In genomic region chr13:50843256-50844043, GRCh38 we compare ENCODE assay signal across 10 cellular contexts. TPM values are rescaled to one million over a fixed set of nuclear protein-coding genes. Genes with fewer than 3 reads are reported as not detected.
DNase-seq lines count a peak whose midpoint lies in the region; ATAC-seq and TF ChIP-seq lines count a peak whose summit lies in the region.
"Had no signal": no experiment of that assay in that cellular context is flagged by ENCODE, and none has a peak within 500 bp of the region (broad histone marks: within the 10 kb centered on the region; RNA-seq: fewer than 3 reads in every experiment).

Gene DLEU7 (minus strand): TSS chr13:50843692. CDS start chr13:50843646, 46 bp downstream.

- peaks cover 0 to 1% (median 0%) of the 10 kb centered on the region in 7 donors for H3K9me3 Mint-ChIP-seq in naive B cell

- peaks cover 7% of the 10 kb centered on the region for H3K36me3 Mint-ChIP-seq in T-helper 17 cell (ENCODE audit: low read depth)
- H3K36me3 Mint-ChIP-seq in naive B cell: peaks cover 0 to 4% of the 10 kb centered on the region in 2 donors

- peaks cover 66% of the 10 kb centered on the region for H3K27me3 ChIP-seq in foreskin keratinocyte
- peaks cover 18% of the 10 kb centered on the region for H3K27me3 ChIP-seq in gastroesophageal sphincter

- no peak within 1 kb of the TSS for H3K27ac Mint-ChIP-seq in T-helper 17 cell
- peak within 1 kb of the TSS in 1 of 6 donors; percentile 67 for H3K27ac Mint-ChIP-seq in naive B cell

- H3K4me1 Mint-ChIP-seq in T-helper 17 cell (peaks cover 10% of the 10 kb centered on the region), naive B cell (peaks cover 29 to 38% (median 31%) of the 10 kb centered on the region in 3 donors)

- TF ChIP-seq CTCF in foreskin keratinocyte (conservative IDR thresholded peaks at IDR 0.05) (no peak), gastroesophageal sphincter (IDR thresholded peaks at IDR 0.05) (no peak)

- no peak for TF ChIP-seq EP300 in gastroesophageal sphincter (IDR thresholded peaks at IDR 0.05)

- H3K27me3 Mint-ChIP-seq in T-helper 17 cell (peaks cover 41% of the 10 kb centered on the region), naive B cell (peaks cover 0 to 13% (median 9%) of the 10 kb centered on the region in 3 donors)

- no peaks in the 10 kb centered on the region for H3K9me3 ChIP-seq in T-helper 17 cell (ENCODE audit: control insufficient read depth, low read length, poor library complexity, severe bottlenecking)
- no peaks in the 10 kb centered on the region for H3K9me3 ChIP-seq in gastroesophageal sphincter
- H3K9me3 ChIP-seq: right lobe of liver, tibial artery had no signal

- H3K4me1 ChIP-seq in foreskin keratinocyte: no peaks in the 10 kb centered on the region
- H3K4me1 ChIP-seq in gastroesophageal sphincter: peaks cover 0 to 57% (median 9%) of the 10 kb centered on the region in 3 donors

- WGBS in gastroesophageal sphincter (ENCODE audit: low coverage in 1 of 2), 2 donors: 20 to 100% methylated on average over 2 to 4 of the region's 78 CpGs

- H3K4me3 ChIP-seq in gastroesophageal sphincter: peak within 1 kb of the TSS in 1 of 2 donors; percentile 47

- no peak for DNase-seq in T-helper 17 cell
- DNase-seq in foreskin keratinocyte: no peak
- peak; percentile 9 for DNase-seq in naive B cell
- DNase-seq in pons (ENCODE audit: low spot score): no peak
- DNase-seq: NCI-H187, tibial artery had no signal

- H3K27ac ChIP-seq in foreskin keratinocyte: no peak within 1 kb of the TSS
- H3K27ac ChIP-seq in temporal lobe (ENCODE audit: low read depth, low read length): peak within 1 kb of the TSS; percentile 13
- no peak within 1 kb of the TSS for H3K27ac ChIP-seq in gastroesophageal sphincter
- H3K27ac ChIP-seq: right lobe of liver, tibial artery had no signal

- TF ChIP-seq POLR2A in gastroesophageal sphincter (IDR thresholded peaks at IDR 0.05): no peak

- ATAC-seq in T-helper 17 cell (no peak), foreskin keratinocyte (peak; percentile 35), naive B cell (ENCODE audit: low read depth in 2 of 2) (peak; percentile 40 to 70), gastroesophageal sphincter (no peak), HG02571 (IDR thresholded peaks at IDR 0.05; ENCODE audit: unreplicated experiment) (no peak)
- ATAC-seq: right lobe of liver had no signal

- peak within 1 kb of the TSS; percentile 72 for H3K4me3 Mint-ChIP-seq in T-helper 17 cell
- H3K4me3 Mint-ChIP-seq in naive B cell: peak within 1 kb of the TSS; percentile 60 to 82 (median 75)

- H3K36me3 ChIP-seq in gastroesophageal sphincter: no peaks in the 10 kb centered on the region
- H3K36me3 ChIP-seq: right lobe of liver, tibial artery had no signal

RNA-seq across cellular contexts. Expression of gene DLEU7, which starts in this region (rescaled TPM):
- total RNA-seq in T-helper 17 cell (not detected), foreskin keratinocyte (not detected in 2 replicates), temporal lobe (20.2 TPM), gastroesophageal sphincter (1 to 10 TPM in 1 of 4 donors, not detected in 3; 1.1 TPM)
- polyA plus RNA-seq in foreskin keratinocyte (not detected in 2 replicates), naive B cell (ENCODE audit: low read depth in 6 of 6) (under 1 TPM in 1 of 6 donors, not detected in 5; 0.36 TPM)

Comparison
In these comparisons a context has a peak if more than half of its experiments do, and no peak if none do; other contexts are left out.
1. RNA of gene DLEU7 (total RNA-seq): 20.2 TPM in temporal lobe (single experiment); not detected in T-helper 17 cell, not detected in foreskin keratinocyte and 1.1 TPM in gastroesophageal sphincter; every median in the first group is over 10 times any median in the second.
2. Peak in ATAC-seq in foreskin keratinocyte; RNA of the gene not detected or under 1 TPM.
3. Peak in DNase-seq and ATAC-seq in naive B cell; RNA of the gene not detected or under 1 TPM.